9 cellular contexts compared by ENCODE assay signal in the genomic region with DNA sequence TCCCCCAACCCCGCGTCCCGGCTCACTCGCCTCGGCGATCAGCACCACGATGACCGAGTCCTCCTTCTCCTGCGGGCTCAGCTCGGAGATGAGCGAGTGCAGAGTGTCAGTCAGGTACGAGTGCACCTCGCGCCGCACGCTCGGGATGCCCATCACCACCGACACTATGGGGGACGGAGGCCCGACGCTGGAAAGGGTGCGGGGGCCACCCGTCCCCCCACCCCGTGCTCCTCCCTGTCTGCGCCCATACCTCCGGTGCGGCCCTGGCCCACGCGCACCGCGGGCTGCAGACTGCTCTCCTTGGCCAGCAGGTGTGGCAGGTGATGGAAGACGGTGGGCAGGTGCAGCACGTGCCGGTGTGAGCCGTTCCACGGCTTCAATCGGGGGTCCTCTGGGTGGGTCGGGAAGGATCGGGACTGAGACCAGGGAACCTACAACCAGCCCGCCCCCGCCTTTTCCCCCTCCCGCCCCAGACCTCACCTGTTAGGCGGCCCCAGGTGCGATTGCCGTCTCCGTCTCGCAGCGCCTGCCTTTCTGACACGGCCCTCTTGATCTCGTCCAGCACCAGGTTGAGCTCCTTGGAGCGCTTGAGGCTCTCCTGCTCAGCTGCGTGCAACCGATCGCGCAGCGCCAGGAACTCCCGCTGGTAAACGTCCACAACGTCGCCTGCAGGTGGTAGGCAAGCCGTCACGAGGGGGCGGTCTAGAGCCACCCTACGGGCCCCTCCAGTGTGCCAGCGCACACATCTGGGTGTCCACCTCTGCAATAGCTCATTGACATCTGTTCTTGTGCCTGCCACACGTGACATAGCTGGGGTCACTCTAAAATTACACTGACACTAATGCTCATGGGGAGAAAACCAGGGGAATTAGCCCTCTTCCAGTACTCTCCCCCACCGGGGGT. TPM values are rescaled to one million over a fixed set of nuclear protein-coding genes. Genes with fewer than 3 reads are reported as not detected.
DNase-seq lines count a peak whose midpoint lies in the region; ATAC-seq and TF ChIP-seq lines count a peak whose summit lies in the region.
"Had no signal": no experiment of that assay in that cellular context is flagged by ENCODE, and none has a peak within 500 bp of the region (broad histone marks: within the 10 kb centered on the region; RNA-seq: fewer than 3 reads in every experiment).

No MANE protein-coding gene starts in this region.

- H3K4me1 ChIP-seq in mucosa of descending colon (ENCODE audit: low read depth) = peaks cover 43% of the 10 kb centered on the region

- intact Hi-C loops in mucosa of descending colon (cut with DNase I, micrococcal nuclease) = no loop called here

- peaks cover 15% of the 10 kb centered on the region for H3K36me3 ChIP-seq in mucosa of descending colon (ENCODE audit: low read depth)

- DNase-seq in GM12865 (ENCODE audit: low read depth) (peak; percentile 84), choroid plexus epithelial cell (ENCODE audit: low read depth) (peak; percentile 71), mucosa of descending colon (peak; percentile 85 to 90 (median 88)), NCI-H1092 (lab: John Stamatoyannopoulos, UW) (no peak)
- peak; percentile 75 for DNase-seq in activated CD4-positive, alpha-beta T cell treated with anti-CD3 and anti-CD28 coated beads for 1 hour
- DNase-seq in stimulated activated naive CD4-positive, alpha-beta T cell (lab: John Stamatoyannopoulos, UW) = peak; percentile 57 to 80 (median 73)

- TF ChIP-seq CTCF in GM12865 (IDR thresholded peaks at IDR 0.05; ENCODE audit: insufficient read depth, low read depth, low read length, missing control alignments) (peak; percentile 86), choroid plexus epithelial cell (conservative IDR thresholded peaks at IDR 0.05; ENCODE audit: low read depth, low read length) (peak; percentile 72), mucosa of descending colon (IDR thresholded peaks at IDR 0.05) (peak; percentile 55)

- H3K4me3 ChIP-seq in GM12865 (ENCODE audit: low read depth, low read length) (no peak overlapping the region), choroid plexus epithelial cell (ENCODE audit: low read depth, low read length) (no peak overlapping the region), mucosa of descending colon (no peak overlapping the region)
- H3K4me3 ChIP-seq: SK-N-MC had no signal

- ATAC-seq in HG03439 (IDR thresholded peaks at IDR 0.05; ENCODE audit: unreplicated experiment) = peak; percentile 42
- peak; percentile 36 for ATAC-seq in mucosa of descending colon
- no peak for ATAC-seq in GM19455 (IDR thresholded peaks at IDR 0.05; ENCODE audit: unreplicated experiment)

- no peaks in the 10 kb centered on the region for H3K9me3 ChIP-seq in mucosa of descending colon

RNA-seq across cellular contexts. Expression of a gene that starts 5.1 kb away (rescaled TPM):
- 100 to 1,000 TPM; 274 to 623 (median 476) TPM for total RNA-seq in mucosa of descending colon

RNA-seq across cellular contexts. Expression of a gene that starts 7.8 kb away (rescaled TPM):
- 10 to 100 TPM in 1 of 3 donors, 1 to 10 TPM in 2; 3.0 to 10.4 (median 7.0) TPM for total RNA-seq in mucosa of descending colon

RNA-seq across cellular contexts. Expression of a gene that starts 19.1 kb away (rescaled TPM):
- total RNA-seq in mucosa of descending colon = 100 to 1,000 TPM; 302 to 348 (median 321) TPM

RNA-seq across cellular contexts. Expression of a gene that starts 57.1 kb away (rescaled TPM):
- 10 to 100 TPM; 20.8 to 38.3 (median 27.5) TPM for total RNA-seq in mucosa of descending colon
